Comparison of ENCODE assay signal across 9 cellular contexts in the genomic region with DNA sequence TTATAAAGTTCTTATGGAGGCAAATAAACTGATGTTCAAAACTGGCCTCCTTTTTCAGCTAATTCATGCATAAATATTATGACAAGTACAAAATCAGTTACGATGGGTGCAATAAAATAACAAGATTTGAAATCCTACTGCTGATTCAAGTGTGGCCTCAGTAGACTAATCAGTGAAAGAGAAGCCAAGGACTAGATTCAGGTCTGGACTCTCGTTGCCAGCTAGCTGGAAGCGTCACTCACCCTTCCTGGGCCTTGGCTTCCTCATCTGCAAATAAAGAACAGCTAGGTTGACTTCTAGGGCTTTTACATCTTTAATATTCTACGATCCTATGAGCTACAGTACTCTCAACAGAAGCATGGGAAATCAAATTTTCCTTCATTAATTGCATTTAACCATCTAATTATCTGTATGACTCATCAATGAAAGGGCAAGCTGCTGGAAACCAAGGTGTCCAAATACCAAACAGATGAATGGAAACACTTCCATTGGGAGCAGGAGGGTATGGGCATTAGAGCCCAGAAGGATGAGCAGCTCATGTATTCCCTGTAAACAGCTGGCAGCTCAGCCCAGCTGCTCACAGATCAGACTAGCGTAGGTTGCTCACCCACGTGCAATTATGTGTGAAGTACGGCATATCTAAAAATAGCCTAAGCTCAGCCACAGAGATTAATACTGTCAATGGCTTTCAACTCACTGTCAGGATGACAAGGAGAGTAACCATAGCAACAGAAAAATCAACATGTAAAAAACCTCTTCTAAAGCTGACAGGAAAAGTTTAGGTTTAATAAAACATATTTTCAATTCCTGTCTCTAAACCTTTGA.
DNase-seq lines count a peak whose midpoint lies in the region; ATAC-seq, FAIRE-seq and TF ChIP-seq lines count a peak whose summit lies in the region.
"Had no signal": no experiment of that assay in that cellular context is flagged by ENCODE, and none has a peak within 500 bp of the region (broad histone marks: within the 10 kb centered on the region; RNA-seq: fewer than 3 reads in every experiment).

No MANE protein-coding gene starts in this region.

- DNase-seq in NCI-H82 (lab: John Stamatoyannopoulos, UW), result peak; percentile 90
- peak; percentile 72 for DNase-seq in osteoblast (ENCODE audit: insufficient read length, low spot score, missing footprints)
- DNase-seq in activated naive CD4-positive, alpha-beta T cell treated with anti-CD3 and anti-CD28 coated beads for 36 hours, result no peak
- DNase-seq in GM19240 (ENCODE audit: insufficient read length, low spot score), result no peak
- no peak for DNase-seq in esophagus muscularis mucosa (ENCODE audit: extremely low spot score)
- DNase-seq in kidney, result no peak
- DNase-seq: activated naive CD8-positive, alpha-beta T cell treated with anti-CD3 and anti-CD28 coated beads, Interleukin-2, amount 10 ng/mL, durations not matched to agents 7 days and 5 days had no signal

- TF ChIP-seq POLR2A in esophagus muscularis mucosa (IDR thresholded peaks at IDR 0.05; ENCODE audit: low read depth), result no peak

- TF ChIP-seq CTCF in osteoblast (IDR thresholded peaks at IDR 0.05; ENCODE audit: extremely low read depth, low read depth, low read length), result no peak
- TF ChIP-seq CTCF in esophagus muscularis mucosa (IDR thresholded peaks at IDR 0.05), result no peak
- no peak for TF ChIP-seq CTCF in kidney (IDR thresholded peaks at IDR 0.05; ENCODE audit: borderline replicate concordance, extremely low read depth, insufficient read depth)

- peaks cover 11% of the 10 kb centered on the region for H3K36me3 Mint-ChIP-seq in activated naive CD4-positive, alpha-beta T cell treated with anti-CD3 and anti-CD28 coated beads for 36 hours (ENCODE audit: low read depth)

- no peak for FAIRE-seq in kidney (lab: Jason Lieb, UNC)

- no peak for TF ChIP-seq EP300 in esophagus muscularis mucosa (IDR thresholded peaks at IDR 0.05)

- intact Hi-C loops in activated naive CD4-positive, alpha-beta T cell treated with anti-CD3 and anti-CD28 coated beads for 36 hours (cut with micrococcal nuclease), result no loop called here
- intact Hi-C loops in esophagus muscularis mucosa (cut with DNase I) (no loop called here), kidney (cut with DNase I) (no loop called here)

- no peak overlapping the region for H3K4me2 ChIP-seq in osteoblast (ENCODE audit: insufficient read depth, low read length)

- H3K36me3 ChIP-seq in osteoblast (ENCODE audit: insufficient read depth, low read length) (no peaks in the 10 kb centered on the region), esophagus muscularis mucosa (peaks cover 0 to 19% (median 0%) of the 10 kb centered on the region in 4 donors), kidney (ENCODE audit: control insufficient read depth in 1 of 2, insufficient read depth in 2 of 2, low read length in 2 of 2) (no peaks in the 10 kb centered on the region)

- H3K4me3 Mint-ChIP-seq in activated naive CD4-positive, alpha-beta T cell treated with anti-CD3 and anti-CD28 coated beads for 36 hours, result no peak overlapping the region
- H3K4me3 Mint-ChIP-seq: activated naive CD8-positive, alpha-beta T cell treated with anti-CD3 and anti-CD28 coated beads, Interleukin-2, amount 10 ng/mL, durations not matched to agents 7 days and 5 days had no signal

- H3K4me1 Mint-ChIP-seq in activated naive CD4-positive, alpha-beta T cell treated with anti-CD3 and anti-CD28 coated beads for 36 hours (ENCODE audit: low read depth), result peaks cover 22% of the 10 kb centered on the region

- no peak overlapping the region for H3K9ac ChIP-seq in kidney (ENCODE audit: low read length in 2 of 2)

- no peaks in the 10 kb centered on the region for H3K9me3 Mint-ChIP-seq in activated naive CD4-positive, alpha-beta T cell treated with anti-CD3 and anti-CD28 coated beads for 36 hours
- H3K9me3 Mint-ChIP-seq: activated naive CD8-positive, alpha-beta T cell treated with anti-CD3 and anti-CD28 coated beads, Interleukin-2, amount 10 ng/mL, durations not matched to agents 7 days and 5 days had no signal

- no peak overlapping the region for H3K27ac Mint-ChIP-seq in activated naive CD4-positive, alpha-beta T cell treated with anti-CD3 and anti-CD28 coated beads for 36 hours
- H3K27ac Mint-ChIP-seq: activated naive CD8-positive, alpha-beta T cell treated with anti-CD3 and anti-CD28 coated beads, Interleukin-2, amount 10 ng/mL, durations not matched to agents 7 days and 5 days had no signal

- no peak overlapping the region for H2AFZ ChIP-seq in osteoblast (ENCODE audit: low read length)

- no peaks in the 10 kb centered on the region for H4K20me1 ChIP-seq in osteoblast (ENCODE audit: insufficient read depth, low read length)

- H3K79me2 ChIP-seq in osteoblast (ENCODE audit: insufficient read depth, low read length), result no peaks in the 10 kb centered on the region

- H3K27ac ChIP-seq in osteoblast (ENCODE audit: low read depth, low read length) (peak overlapping the region; percentile 69), esophagus muscularis mucosa (replicated peaks in 1 of 4) (no peak overlapping the region), kidney (ENCODE audit: low read depth in 2 of 2, low read length in 2 of 2) (no peak overlapping the region)

- no peaks in the 10 kb centered on the region for H3K27me3 Mint-ChIP-seq in activated naive CD4-positive, alpha-beta T cell treated with anti-CD3 and anti-CD28 coated beads for 36 hours (ENCODE audit: low read depth)
- H3K27me3 Mint-ChIP-seq: activated naive CD8-positive, alpha-beta T cell treated with anti-CD3 and anti-CD28 coated beads, Interleukin-2, amount 10 ng/mL, durations not matched to agents 7 days and 5 days had no signal

- WGBS in esophagus muscularis mucosa, result 66% methylated on average over 7 of the region's 7 CpGs

- H3K9me3 ChIP-seq in osteoblast (ENCODE audit: low read depth, low read length) (no peaks in the 10 kb centered on the region), esophagus muscularis mucosa (no peaks in the 10 kb centered on the region), kidney (ENCODE audit: control insufficient read depth in 1 of 2, low read length in 2 of 2) (no peaks in the 10 kb centered on the region)

- CTCF ChIA-PET in activated naive CD4-positive, alpha-beta T cell treated with anti-CD3 and anti-CD28 coated beads for 36 hours (lab: Charles Lee), result interaction anchor here (1.1 kb wide), 1 partner anchor 53 kb away, joined by 4 read pairs; no protein-coding TSS in a partner anchor

- H3K4me1 ChIP-seq in osteoblast (ENCODE audit: insufficient read depth, low read length), result peaks cover 34% of the 10 kb centered on the region
- H3K4me1 ChIP-seq in esophagus muscularis mucosa, result peaks cover 22 to 26% (median 23%) of the 10 kb centered on the region in 4 donors
- H3K4me1 ChIP-seq in kidney (ENCODE audit: control insufficient read depth in 1 of 2, insufficient read depth in 1 of 2, low read depth in 1 of 2, low read length in 2 of 2), result no peaks in the 10 kb centered on the region

- H3K27me3 ChIP-seq in osteoblast (ENCODE audit: insufficient read depth, low read length), result no peaks in the 10 kb centered on the region
- no peaks in the 10 kb centered on the region for H3K27me3 ChIP-seq in esophagus muscularis mucosa

- ATAC-seq in GM19023 (IDR thresholded peaks at IDR 0.05; ENCODE audit: unreplicated experiment), result peak; percentile 55
- ATAC-seq in HG02981 (IDR thresholded peaks at IDR 0.05; ENCODE audit: unreplicated experiment), result peak; percentile 83

- H3K4me3 ChIP-seq in osteoblast (ENCODE audit: insufficient read depth, low read length) (no peak overlapping the region), esophagus muscularis mucosa (no peak overlapping the region), kidney (ENCODE audit: low read length in 2 of 2) (no peak overlapping the region)

Comparison
In these comparisons a context has a peak if more than half of its experiments do, and no peak if none do; other contexts are left out.
1. DNase-seq: peak in NCI-H82 (single experiment) and osteoblast (single experiment); none in activated naive CD4-positive, alpha-beta T cell treated with anti-CD3 and anti-CD28 coated beads for 36 hours (single experiment), GM19240 (single experiment), esophagus muscularis mucosa (single experiment) and kidney (single experiment).